Comparison of ENCODE assay signal across 8 cellular contexts in the genomic region with DNA sequence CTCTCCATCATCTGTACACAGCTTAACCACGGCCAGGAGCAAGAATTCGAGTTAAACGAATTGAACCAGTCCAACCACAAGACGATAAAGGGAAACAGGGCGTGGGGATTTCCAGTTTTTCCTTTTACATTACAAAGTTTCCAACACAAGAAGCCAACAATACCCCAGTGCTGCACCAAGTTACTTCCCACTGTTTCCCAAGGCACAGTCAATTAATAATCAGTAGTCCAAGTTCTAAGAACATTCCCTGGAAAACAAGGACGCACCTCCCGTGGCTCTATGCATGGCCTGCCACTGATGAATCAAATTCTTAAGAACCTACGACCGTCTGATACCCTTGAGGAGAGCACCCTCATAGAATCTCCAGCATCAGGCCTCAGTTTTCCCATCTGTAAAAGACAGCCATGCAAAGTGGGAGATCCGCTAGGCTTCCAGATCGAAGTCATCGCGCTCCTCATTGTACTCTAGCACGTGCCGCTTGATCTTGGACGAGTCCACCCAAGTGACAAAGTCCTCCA. TPM values are rescaled to one million over a fixed set of nuclear protein-coding genes. Genes with fewer than 3 reads are reported as not detected.
DNase-seq lines count a peak whose midpoint lies in the region; ATAC-seq, FAIRE-seq and TF ChIP-seq lines count a peak whose summit lies in the region.

No MANE protein-coding gene starts in this region.

- in situ Hi-C loops in gastrocnemius medialis (cut with MboI; ENCODE audit: low sequenced_read_pairs in 4 of 4) = loop anchor here in 3 of 4 donors (5.0 to 25.0 kb wide), 2 partner anchors 38 to 277 kb away; a partner anchor contains a TSS

- peak overlapping the region; percentile 100 for H3K4me3 ChIP-seq in H7 (ENCODE audit: insufficient read depth, low read depth, low read length)
- H3K4me3 ChIP-seq in fibroblast of villous mesenchyme (ENCODE audit: low read depth, low read length) = peak overlapping the region; percentile 73
- peak overlapping the region; percentile 75 to 97 (median 82) for H3K4me3 ChIP-seq in gastrocnemius medialis

- intact Hi-C loops in gastrocnemius medialis (cut with DNase I; ENCODE audit: low total_unique reads) = loop anchor here (2.0 to 10.0 kb wide), 2 partner anchors 36 to 96 kb away; no protein-coding TSS in a partner anchor

- no peak for ATAC-seq in T-helper 17 cell
- no peak for ATAC-seq in gastrocnemius medialis

- H3K27ac ChIP-seq in gastrocnemius medialis = peak overlapping the region; percentile 87 to 95 (median 92)

- no peak for TF ChIP-seq POLR2A in gastrocnemius medialis (IDR thresholded peaks at IDR 0.05)
- no peak for TF ChIP-seq POLR2A in GM12892 (IDR thresholded peaks at IDR 0.05; ENCODE audit: low read depth, low read length)

- no peak for FAIRE-seq in GM12892 (lab: Jason Lieb, UNC)

- H3K4me1 Mint-ChIP-seq in T-helper 17 cell = peaks cover 38% of the 10 kb centered on the region

- peak; percentile 42 for DNase-seq in H7
- DNase-seq in T-helper 17 cell = no peak
- DNase-seq in fibroblast of villous mesenchyme (ENCODE audit: low read depth) = peak; percentile 26
- no peak for DNase-seq in gastrocnemius medialis
- no peak for DNase-seq in kidney glomerular epithelial cell (lab: John Stamatoyannopoulos, UW)
- no peak for DNase-seq in NCI-H2107 treated with DMSO at 0.1 percent for 48 hours (lab: John Stamatoyannopoulos, UW; ENCODE audit: unreplicated experiment)
- no peak for DNase-seq in DMS79 treated with DMSO at 0.1 percent for 48 hours (lab: John Stamatoyannopoulos, UW)
- DNase-seq in GM12892 (ENCODE audit: insufficient read length) = no peak

- H3K36me3 Mint-ChIP-seq in T-helper 17 cell (ENCODE audit: low read depth) = no peaks in the 10 kb centered on the region

- no peaks in the 10 kb centered on the region for H3K27me3 Mint-ChIP-seq in T-helper 17 cell

- H3K9me3 ChIP-seq in T-helper 17 cell (ENCODE audit: control insufficient read depth, low read length, poor library complexity, severe bottlenecking) (no peaks in the 10 kb centered on the region), gastrocnemius medialis (no peaks in the 10 kb centered on the region)

- peaks cover 26 to 28% of the 10 kb centered on the region in 2 donors for H3K4me1 ChIP-seq in gastrocnemius medialis

- TF ChIP-seq CTCF in fibroblast of villous mesenchyme (IDR thresholded peaks at IDR 0.05; ENCODE audit: insufficient read depth, low read depth, low read length) (no peak), gastrocnemius medialis (IDR thresholded peaks at IDR 0.05 in 4 of 5, conservative IDR thresholded peaks at IDR 0.05 in 1 of 5) (no peak)

- H3K27ac Mint-ChIP-seq in T-helper 17 cell = peak overlapping the region; percentile 90

- H3K4me3 Mint-ChIP-seq in T-helper 17 cell = peak overlapping the region; percentile 94

- H3K27me3 ChIP-seq in H7 (ENCODE audit: control insufficient read depth, insufficient read depth, low read length) = no peaks in the 10 kb centered on the region
- H3K27me3 ChIP-seq in gastrocnemius medialis = no peaks in the 10 kb centered on the region

- H3K36me3 ChIP-seq in H7 (replicated peaks; ENCODE audit: control insufficient read depth, insufficient read depth, low read length) (no peaks in the 10 kb centered on the region), gastrocnemius medialis (no peaks in the 10 kb centered on the region)

RNA-seq across cellular contexts. Expression of a gene that starts 0.8 kb away (rescaled TPM):
- 132 and 168 TPM in 2 replicates for total RNA-seq in H7 (2014; rRNA removed; shearing (Covaris generic))
- 10 to 100 TPM; 30.1 to 35.5 TPM for total RNA-seq in T-helper 17 cell
- 41.6 and 42.3 TPM in 2 replicates for total RNA-seq in fibroblast of villous mesenchyme
- 100 to 1,000 TPM; 110 to 184 (median 153) TPM for total RNA-seq in gastrocnemius medialis
- polyA plus RNA-seq in GM12892 (2012; ENCODE audit: missing spikeins) = 54.8 TPM

RNA-seq across cellular contexts. Expression of a gene that starts 8.5 kb away (rescaled TPM):
- total RNA-seq in H7 (2014; rRNA removed; shearing (Covaris generic)) = 13.3 and 14.3 TPM in 2 replicates
- total RNA-seq in T-helper 17 cell (1 to 10 TPM; 1.7 to 1.8 TPM), fibroblast of villous mesenchyme (19.9 and 23.8 TPM in 2 replicates), gastrocnemius medialis (1 to 10 TPM; 4.9 to 6.7 (median 5.5) TPM)
- 0.49 TPM for polyA plus RNA-seq in GM12892 (2012; ENCODE audit: missing spikeins)

RNA-seq across cellular contexts. Expression of a gene that starts 13.7 kb away (rescaled TPM):
- 19.2 and 23.4 TPM in 2 replicates for total RNA-seq in H7 (2014; rRNA removed; shearing (Covaris generic))
- total RNA-seq in T-helper 17 cell (10 to 100 TPM; 14.5 to 15.0 TPM), fibroblast of villous mesenchyme (18.7 and 28.1 TPM in 2 replicates), gastrocnemius medialis (10 to 100 TPM; 14.2 to 18.3 (median 15.9) TPM)
- 25.7 TPM for polyA plus RNA-seq in GM12892 (2012; ENCODE audit: missing spikeins)

Comparison
In these comparisons a context has a peak if more than half of its experiments do, and no peak if none do; other contexts are left out.
1. DNase-seq: peak in H7 (single experiment) and fibroblast of villous mesenchyme (single experiment); none in T-helper 17 cell (0 of 3), gastrocnemius medialis (0 of 2), kidney glomerular epithelial cell (single experiment), NCI-H2107 treated with DMSO at 0.1 percent for 48 hours (single experiment), DMS79 treated with DMSO at 0.1 percent for 48 hours (single experiment) and GM12892 (single experiment).
2. Peak in every context shown above with its lines, with median percentiles within 50 percentile points of each other: H3K4me3 ChIP-seq.